Comparison of ENCODE assay signal across 9 cellular contexts in genomic region chr10:50275650-50276235, GRCh38. TPM values are rescaled to one million over a fixed set of nuclear protein-coding genes. Genes with fewer than 3 reads are reported as not detected.
A peak's percentile ranks its signal among the peaks of the same experiment; 100 is the strongest.
DNase-seq lines count a peak whose midpoint lies in the region; ATAC-seq and TF ChIP-seq lines count a peak whose summit lies in the region.
"Had no signal": no experiment of that assay in that cellular context is flagged by ENCODE, and none has a peak within 500 bp of the region (broad histone marks: within the 10 kb centered on the region; RNA-seq: fewer than 3 reads in every experiment).

No MANE protein-coding gene starts in this region.

- H3K36me3 Mint-ChIP-seq in natural killer cell treated with Interleukin-12 subunit alpha and Interleukin-12 subunit beta and Interleukin-15 and Interleukin-18, amount 100 ng/mL, for 72 hours = no peaks in the 10 kb centered on the region

- peak; percentile 35 for DNase-seq in AG08395 (ENCODE audit: low spot score)
- DNase-seq in GM13977 (ENCODE audit: low spot score) = peak; percentile 28
- DNase-seq in T-helper 9 cell = peak; percentile 1
- DNase-seq in ecto neural progenitor cell (ENCODE audit: low spot score) = peak; percentile 60
- DNase-seq in natural killer cell treated with Interleukin-12 subunit alpha and Interleukin-12 subunit beta and Interleukin-15 and Interleukin-18, amount 100 ng/mL, for 72 hours (ENCODE audit: low spot score) = no peak
- DNase-seq in GM19238 (ENCODE audit: insufficient read length, low spot score) = no peak

- H3K4me1 Mint-ChIP-seq in natural killer cell treated with Interleukin-12 subunit alpha and Interleukin-12 subunit beta and Interleukin-15 and Interleukin-18, amount 100 ng/mL, for 72 hours (ENCODE audit: low read depth in 2 of 2) = peaks cover 0 to 3% of the 10 kb centered on the region in 2 donors

- ATAC-seq in HG03175 (IDR thresholded peaks at IDR 0.05; ENCODE audit: unreplicated experiment) = peak; percentile 69
- peak; percentile 60 to 62 for ATAC-seq in natural killer cell treated with Interleukin-12 subunit alpha and Interleukin-12 subunit beta and Interleukin-15 and Interleukin-18, amount 100 ng/mL, for 72 hours
- ATAC-seq in HG02981 (IDR thresholded peaks at IDR 0.05; ENCODE audit: unreplicated experiment) = no peak

- in situ Hi-C loops in GM13977 (cut with MboI; ENCODE audit: low pct_unique_long_range_greater_than_20kb, low sequenced_read_pairs, unreplicated experiment) = no loop called here

- H3K4me3 Mint-ChIP-seq in natural killer cell treated with Interleukin-12 subunit alpha and Interleukin-12 subunit beta and Interleukin-15 and Interleukin-18, amount 100 ng/mL, for 72 hours = no peak overlapping the region
- H3K4me3 Mint-ChIP-seq: dendritic cell treated with granulocyte-macrophage colony-stimulating factor and Interleukin-4, amounts not matched to agents 40 ng/mL and 50 ng/mL, for 4 days had no signal

- peak; percentile 83 for TF ChIP-seq CTCF in GM13977 (IDR thresholded peaks at IDR 0.05; ENCODE audit: extremely low read depth, insufficient read depth, missing control alignments)

- H3K27ac Mint-ChIP-seq in natural killer cell treated with Interleukin-12 subunit alpha and Interleukin-12 subunit beta and Interleukin-15 and Interleukin-18, amount 100 ng/mL, for 72 hours = no peak overlapping the region
- H3K27ac Mint-ChIP-seq: dendritic cell treated with granulocyte-macrophage colony-stimulating factor and Interleukin-4, amounts not matched to agents 40 ng/mL and 50 ng/mL, for 4 days had no signal

- no peaks in the 10 kb centered on the region for H3K9me3 Mint-ChIP-seq in natural killer cell treated with Interleukin-12 subunit alpha and Interleukin-12 subunit beta and Interleukin-15 and Interleukin-18, amount 100 ng/mL, for 72 hours

- H3K27me3 Mint-ChIP-seq in natural killer cell treated with Interleukin-12 subunit alpha and Interleukin-12 subunit beta and Interleukin-15 and Interleukin-18, amount 100 ng/mL, for 72 hours = peaks cover 21 to 30% of the 10 kb centered on the region in 2 donors

RNA-seq across cellular contexts. Expression of gene ASAH2, which starts 24.4 kb away (rescaled TPM):
- 1 to 10 TPM; 6.0 to 6.1 TPM for total RNA-seq in natural killer cell treated with Interleukin-12 subunit alpha and Interleukin-12 subunit beta and Interleukin-15 and Interleukin-18, amount 100 ng/mL, for 72 hours

Comparison
In these comparisons a context has a peak if more than half of its experiments do, and no peak if none do; other contexts are left out.
1. DNase-seq: peak in AG08395 (single experiment), GM13977 (single experiment), T-helper 9 cell (single experiment) and ecto neural progenitor cell (single experiment); none in natural killer cell treated with Interleukin-12 subunit alpha and Interleukin-12 subunit beta and Interleukin-15 and Interleukin-18, amount 100 ng/mL, for 72 hours (single experiment) and GM19238 (single experiment).